Comparison of ENCODE assay signal across 26 cellular contexts in genomic region chr9:114071197-114071795, GRCh38. TPM values are rescaled to one million over a fixed set of nuclear protein-coding genes. Genes with fewer than 3 reads are reported as not detected.
"Had no signal": no experiment of that assay in that cellular context is flagged by ENCODE, and none has a peak within 500 bp of the region (broad histone marks: within the 10 kb centered on the region; RNA-seq: fewer than 3 reads in every experiment).

No MANE protein-coding gene starts in this region.

- ATAC-seq: activated CD4-positive, alpha-beta T cell treated with anti-CD3 and anti-CD28 coated beads for 36 hours; activated T-helper 17 cell treated with anti-CD3 and anti-CD28 coated beads, Interleukin-2, amount 50 U/mL, for 72 hours; WTC11 had no signal

- FAIRE-seq: colon had no signal

- H3K27me3 ChIP-seq: adrenal gland, ascending aorta, gastrocnemius medialis, upper lobe of left lung had no signal

- H3K27ac ChIP-seq: adrenal gland, ascending aorta, brain microvascular endothelial cell, esophagus muscularis mucosa, gastrocnemius medialis, upper lobe of left lung had no signal

- H3K36me3 ChIP-seq: adrenal gland, ascending aorta, brain microvascular endothelial cell, esophagus muscularis mucosa, gastrocnemius medialis, upper lobe of left lung had no signal

- H3K4me3 ChIP-seq: adrenal gland, ascending aorta, esophagus muscularis mucosa, gastrocnemius medialis, mucosa of descending colon, upper lobe of left lung had no signal

- H3K4me1 ChIP-seq: adrenal gland, gastrocnemius medialis, upper lobe of left lung had no signal

- H3K9me3 ChIP-seq: adrenal gland, ascending aorta, esophagus muscularis mucosa, gastrocnemius medialis, mucosa of descending colon, upper lobe of left lung had no signal

- DNase-seq: activated CD4-positive, alpha-beta T cell treated with anti-CD3 and anti-CD28 coated beads for 36 hours; activated CD4-positive, alpha-beta T cell treated with anti-CD3 and anti-CD28 coated beads, Interleukin-2, amount 50 U/mL, for 4 hours; activated CD8-positive, alpha-beta memory T cell treated with anti-CD3 and anti-CD28 coated beads for 24 hours; activated CD8-positive, alpha-beta memory T cell treated with anti-CD3 and anti-CD28 coated beads, Interleukin-2, amount 50 U/mL, for 4 hours; activated T-cell treated with anti-CD3 and anti-CD28 coated beads, Interleukin-2, amount 50 U/mL, for 24 hours; adrenal gland; brain microvascular endothelial cell; central memory CD4-positive, alpha-beta T cell; effector memory CD4-positive, alpha-beta T cell; gastrocnemius medialis; mesendoderm; occipital lobe; retina; stimulated activated CD4-positive, alpha-beta T cell treated with anti-CD3 and anti-CD28 coated beads, Interleukin-4, amount 100 ng/mL, for 1 hour; stimulated activated naive CD4-positive, alpha-beta T cell; T1000 had no signal

RNA-seq across cellular contexts. Expression of gene AMBP, which starts 6.8 kb away (rescaled TPM):
- total RNA-seq: activated CD4-positive, alpha-beta T cell treated with anti-CD3 and anti-CD28 coated beads for 36 hours; activated T-helper 17 cell treated with anti-CD3 and anti-CD28 coated beads, Interleukin-2, amount 50 U/mL, for 72 hours; dermis microvascular lymphatic vessel endothelial cell; esophagus muscularis mucosa; lower leg skin; subcutaneous adipose tissue had no signal

RNA-seq across cellular contexts. Expression of gene KIF12, which starts 27.8 kb away (rescaled TPM):
- total RNA-seq: activated CD4-positive, alpha-beta T cell treated with anti-CD3 and anti-CD28 coated beads for 36 hours; activated T-helper 17 cell treated with anti-CD3 and anti-CD28 coated beads, Interleukin-2, amount 50 U/mL, for 72 hours; ascending aorta; dermis microvascular lymphatic vessel endothelial cell; esophagus muscularis mucosa; gastrocnemius medialis; subcutaneous adipose tissue had no signal
